ENCODE assay signal across 19 cellular contexts in genomic region chr4:74284074-74284473, GRCh38. TPM values are rescaled to one million over a fixed set of nuclear protein-coding genes. Genes with fewer than 3 reads are reported as not detected.
DNase-seq lines count a peak whose midpoint lies in the region; ATAC-seq and TF ChIP-seq lines count a peak whose summit lies in the region.
"Had no signal": no experiment of that assay in that cellular context is flagged by ENCODE, and none has a peak within 500 bp of the region (broad histone marks: within the 10 kb centered on the region; RNA-seq: fewer than 3 reads in every experiment).

No MANE protein-coding gene starts in this region.

- no peaks in the 10 kb centered on the region for H3K36me3 ChIP-seq in BJ (ENCODE audit: control insufficient read depth, insufficient read depth, low read length)
- H3K36me3 ChIP-seq: adrenal gland, HAP-1, heart left ventricle, left lung had no signal

- peak; percentile 42 for DNase-seq in BJ (ENCODE audit: low read depth)
- peak; percentile 48 for DNase-seq in NCI-H460 (ENCODE audit: extremely low read depth, low read depth)
- peak; percentile 45 to 66 for DNase-seq in cardiac fibroblast (ENCODE audit: low read depth in 2 of 2)
- DNase-seq in kidney tubule cell (ENCODE audit: low spot score), result peak; percentile 82
- DNase-seq in NCI-H2171 (lab: John Stamatoyannopoulos, UW), result no peak
- DNase-seq in NCI-H2196 treated with DMSO at 0.1 percent for 48 hours (lab: John Stamatoyannopoulos, UW; ENCODE audit: unreplicated experiment), result no peak
- DNase-seq in iPS-NIHi11 (ENCODE audit: low spot score), result no peak
- DNase-seq: activated CD4-positive, alpha-beta T cell treated with anti-CD3 and anti-CD28 coated beads for 36 hours; activated T-cell treated with anti-CD3 and anti-CD28 coated beads, Interleukin-2, amount 50 U/mL, for 4 hours; dorsolateral prefrontal cortex; heart left ventricle; left lung; naive thymus-derived CD8-positive, alpha-beta T cell; stimulated activated CD4-positive, alpha-beta T cell treated with anti-CD3 and anti-CD28 coated beads, Interleukin-4, amount 100 ng/mL, for 24 hours had no signal

- POLR2A ChIA-PET in BJ (lab: Charles Lee), result no interaction called here

- TF ChIP-seq CTCF in BJ (IDR thresholded peaks at IDR 0.05; ENCODE audit: insufficient read depth, low read depth, low read length) (no peak), cardiac fibroblast (IDR thresholded peaks at IDR 0.05; ENCODE audit: low read depth, low read length) (no peak)

- H3K27me3 ChIP-seq in BJ (ENCODE audit: control insufficient read depth, insufficient read depth, low read length), result no peaks in the 10 kb centered on the region
- H3K27me3 ChIP-seq: adrenal gland, dorsolateral prefrontal cortex, heart left ventricle, left lung had no signal

- no peak for ATAC-seq in HG02623 (IDR thresholded peaks at IDR 0.05; ENCODE audit: unreplicated experiment)
- ATAC-seq: activated CD4-positive, alpha-beta T cell treated with anti-CD3 and anti-CD28 coated beads for 36 hours; activated T-cell treated with anti-CD3 and anti-CD28 coated beads, Interleukin-2, amount 50 U/mL, for 4 hours; left lung; naive thymus-derived CD8-positive, alpha-beta T cell; stimulated activated effector memory CD8-positive, alpha-beta T cell treated with anti-CD3 and anti-CD28 coated beads, Interleukin-12 subunit alpha, Interleukin-12 subunit beta, amount 100 ng/mL, for 72 hours had no signal

- H3K4me3 ChIP-seq in BJ (ENCODE audit: low read depth, low read length) (no peak overlapping the region), cardiac fibroblast (replicated peaks in 1 of 2; ENCODE audit: low read depth in 2 of 2, low read length in 2 of 2) (no peak overlapping the region)
- H3K4me3 ChIP-seq: adrenal gland, dorsolateral prefrontal cortex, HAP-1, heart left ventricle, left lung had no signal

- CTCF ChIA-PET in BJ (lab: Yijun Ruan, JAX), result interaction anchor here (1.1 kb wide), 1 partner anchor 22 kb away, joined by 3 read pairs; no protein-coding TSS in a partner anchor

RNA-seq across cellular contexts. Expression of gene EPGN, which starts 24.2 kb away (rescaled TPM):
- polyA plus RNA-seq in BJ (2011; rRNA removed), result 0.13 and 0.49 TPM in 2 replicates
- polyA minus RNA-seq in BJ (2011; rRNA and poly(A)+ RNA removed), result not detected in 2 replicates
- total RNA-seq in NCI-H460 (2014; rRNA removed; shearing (Covaris generic)), result 146 and 176 TPM in 2 replicates
- polyA plus RNA-seq in NCI-H460 (2014; cell fraction: nucleus; rRNA removed), result 71.6 and 113 TPM in 2 replicates
- total RNA-seq: OCI-LY7 had no signal
- polyA plus RNA-seq: heart left ventricle had no signal

Comparison
In these comparisons a context has a peak if more than half of its experiments do, and no peak if none do; other contexts are left out.
1. DNase-seq: peak in BJ (single experiment), NCI-H460 (single experiment), cardiac fibroblast (2 of 2) and kidney tubule cell (single experiment); none in NCI-H2171 (single experiment), NCI-H2196 treated with DMSO at 0.1 percent for 48 hours (single experiment) and iPS-NIHi11 (single experiment).